ENCODE assay signal across 33 cellular contexts in genomic region chr5:140364472-140364765, GRCh38. TPM values are rescaled to one million over a fixed set of nuclear protein-coding genes. Genes with fewer than 3 reads are reported as not detected.
"Had no signal": no experiment of that assay in that cellular context is flagged by ENCODE, and none has a peak within 500 bp of the region (broad histone marks: within the 10 kb centered on the region; RNA-seq: fewer than 3 reads in every experiment).

No MANE protein-coding gene starts in this region.

- H3K4me1 ChIP-seq: breast epithelium had no signal

- H3K9me3 Mint-ChIP-seq: activated B cell treated with CpG ODN at 0.5 μM for 24 hours; activated CD4-positive, alpha-beta memory T cell treated with anti-CD3 and anti-CD28 coated beads, Interleukin-2, amount 10 ng/mL, durations not matched to agents 7 days and 5 days; activated CD4-positive, alpha-beta T cell treated with anti-CD3 and anti-CD28 coated beads, Interleukin-2, amount 10 ng/mL, durations not matched to agents 24 days and 14 days; activated naive CD4-positive, alpha-beta T cell treated with anti-CD3 and anti-CD28 coated beads, Interleukin-2, amount 10 ng/mL, durations not matched to agents 7 days and 5 days; activated naive CD4-positive, alpha-beta T cell treated with anti-CD3 and anti-CD28 coated beads, Interleukin-2, amount 50 U/mL, for 72 hours; activated naive CD8-positive, alpha-beta T cell treated with anti-CD3 and anti-CD28 coated beads, Interleukin-2, amount 10 ng/mL, durations not matched to agents 7 days and 5 days; activated T-cell treated with anti-CD3 and anti-CD28 coated beads, Interleukin-2, amount 50 U/mL, for 24 hours; activated T-cell treated with anti-CD3 and anti-CD28 coated beads, Interleukin-2, amount 50 U/mL, for 72 hours; brain; central memory CD8-positive, alpha-beta T cell; effector memory CD8-positive, alpha-beta T cell; T-cell; T-helper 1 cell treated with Interleukin-12 subunit alpha and Interleukin-12 subunit beta and Interleukin-4 antibody, amounts not matched to agents 30 μg/mL and 1 μg/mL, for 36 hours; T-helper 2 cell treated with Interferon-gamma antibody and Interleukin-4, amounts not matched to agents 5 μg/mL and 100 μg/mL, for 36 hours had no signal

- H3K27me3 Mint-ChIP-seq: activated B cell treated with CpG ODN at 0.5 μM for 24 hours; activated CD4-positive, alpha-beta memory T cell treated with anti-CD3 and anti-CD28 coated beads, Interleukin-2, amount 10 ng/mL, durations not matched to agents 7 days and 5 days; activated CD4-positive, alpha-beta T cell treated with anti-CD3 and anti-CD28 coated beads, Interleukin-2, amount 10 ng/mL, durations not matched to agents 24 days and 14 days; activated T-cell treated with anti-CD3 and anti-CD28 coated beads, Interleukin-2, amount 50 U/mL, for 24 hours; brain; central memory CD8-positive, alpha-beta T cell; effector memory CD8-positive, alpha-beta T cell; T-cell had no signal

- H3K27ac ChIP-seq: ascending aorta, breast epithelium, cardiac muscle cell, esophagus muscularis mucosa, gastroesophageal sphincter, heart right ventricle, WERI-Rb-1 had no signal

- H3K4me3 Mint-ChIP-seq: activated B cell treated with CpG ODN at 0.5 μM for 24 hours; activated CD4-positive, alpha-beta memory T cell treated with anti-CD3 and anti-CD28 coated beads, Interleukin-2, amount 10 ng/mL, durations not matched to agents 7 days and 5 days; activated CD4-positive, alpha-beta T cell treated with anti-CD3 and anti-CD28 coated beads, Interleukin-2, amount 10 ng/mL, durations not matched to agents 24 days and 14 days; activated naive CD4-positive, alpha-beta T cell treated with anti-CD3 and anti-CD28 coated beads, Interleukin-2, amount 10 ng/mL, durations not matched to agents 7 days and 5 days; activated naive CD8-positive, alpha-beta T cell treated with anti-CD3 and anti-CD28 coated beads, Interleukin-2, amount 10 ng/mL, durations not matched to agents 7 days and 5 days; activated T-cell treated with anti-CD3 and anti-CD28 coated beads, Interleukin-2, amount 50 U/mL, for 24 hours; effector memory CD8-positive, alpha-beta T cell; T-helper 1 cell treated with Interleukin-12 subunit alpha and Interleukin-12 subunit beta and Interleukin-4 antibody, amounts not matched to agents 30 μg/mL and 1 μg/mL, for 36 hours; T-helper 2 cell treated with Interferon-gamma antibody and Interleukin-4, amounts not matched to agents 5 μg/mL and 100 μg/mL, for 36 hours had no signal

- H3K36me3 Mint-ChIP-seq: activated naive CD4-positive, alpha-beta T cell treated with anti-CD3 and anti-CD28 coated beads, Interleukin-2, amount 10 ng/mL, durations not matched to agents 7 days and 5 days; activated naive CD4-positive, alpha-beta T cell treated with anti-CD3 and anti-CD28 coated beads, Interleukin-2, amount 50 U/mL, for 72 hours; activated naive CD8-positive, alpha-beta T cell treated with anti-CD3 and anti-CD28 coated beads, Interleukin-2, amount 10 ng/mL, durations not matched to agents 7 days and 5 days; brain; T-cell had no signal

- H3K27ac Mint-ChIP-seq: activated B cell treated with CpG ODN at 0.5 μM for 24 hours; activated CD4-positive, alpha-beta memory T cell treated with anti-CD3 and anti-CD28 coated beads, Interleukin-2, amount 10 ng/mL, durations not matched to agents 7 days and 5 days; activated CD4-positive, alpha-beta T cell treated with anti-CD3 and anti-CD28 coated beads, Interleukin-2, amount 10 ng/mL, durations not matched to agents 24 days and 14 days; activated naive CD4-positive, alpha-beta T cell treated with anti-CD3 and anti-CD28 coated beads, Interleukin-2, amount 10 ng/mL, durations not matched to agents 7 days and 5 days; activated naive CD4-positive, alpha-beta T cell treated with anti-CD3 and anti-CD28 coated beads, Interleukin-2, amount 50 U/mL, for 72 hours; activated naive CD8-positive, alpha-beta T cell treated with anti-CD3 and anti-CD28 coated beads, Interleukin-2, amount 10 ng/mL, durations not matched to agents 7 days and 5 days; activated T-cell treated with anti-CD3 and anti-CD28 coated beads, Interleukin-2, amount 50 U/mL, for 24 hours; activated T-cell treated with anti-CD3 and anti-CD28 coated beads, Interleukin-2, amount 50 U/mL, for 72 hours; brain; effector memory CD8-positive, alpha-beta T cell; T-cell; T-helper 1 cell treated with Interleukin-12 subunit alpha and Interleukin-12 subunit beta and Interleukin-4 antibody, amounts not matched to agents 30 μg/mL and 1 μg/mL, for 36 hours; T-helper 2 cell treated with Interferon-gamma antibody and Interleukin-4, amounts not matched to agents 5 μg/mL and 100 μg/mL, for 36 hours had no signal

- H3K27me3 ChIP-seq: ascending aorta, breast epithelium, esophagus muscularis mucosa, gastroesophageal sphincter, heart right ventricle had no signal

- H3K36me3 ChIP-seq: ascending aorta, breast epithelium, cardiac muscle cell, esophagus muscularis mucosa, gastroesophageal sphincter, heart right ventricle, WERI-Rb-1 had no signal

- ATAC-seq: activated CD4-positive, CD25-positive, alpha-beta regulatory T cell treated with anti-CD3 and anti-CD28 coated beads, Interleukin-2, amount 50 U/mL, for 24 hours; activated naive CD4-positive, alpha-beta T cell treated with anti-CD3 and anti-CD28 coated beads, Interleukin-2, amount 50 U/mL, for 72 hours; activated T-cell treated with anti-CD3 and anti-CD28 coated beads, Interleukin-2, amount 50 U/mL, for 72 hours; effector memory CD8-positive, alpha-beta T cell; gastroesophageal sphincter; T-cell had no signal

- H3K4me3 ChIP-seq: ascending aorta, breast epithelium, cardiac muscle cell, esophagus muscularis mucosa, gastroesophageal sphincter, heart right ventricle had no signal

- DNase-seq: activated B cell treated with CpG ODN at 0.5 μM for 24 hours; activated CD4-positive, alpha-beta memory T cell treated with anti-CD3 and anti-CD28 coated beads, Interleukin-2, amount 10 ng/mL, durations not matched to agents 7 days and 5 days; activated CD4-positive, alpha-beta T cell treated with anti-CD3 and anti-CD28 coated beads, Interleukin-2, amount 10 ng/mL, durations not matched to agents 24 days and 14 days; activated CD4-positive, alpha-beta T cell treated with anti-CD3 and anti-CD28 coated beads, Interleukin-2, amount 50 U/mL, for 4 hours; activated CD8-positive, alpha-beta memory T cell treated with anti-CD3 and anti-CD28 coated beads, Interleukin-2, amount 50 U/mL, for 48 hours; activated gamma-delta T cell; activated naive CD4-positive, alpha-beta T cell; activated naive CD4-positive, alpha-beta T cell treated with anti-CD3 and anti-CD28 coated beads, Interleukin-2, amount 10 ng/mL, durations not matched to agents 7 days and 5 days; activated naive CD8-positive, alpha-beta T cell treated with anti-CD3 and anti-CD28 coated beads, Interleukin-2, amount 10 ng/mL, durations not matched to agents 7 days and 5 days; activated T-cell treated with anti-CD3 and anti-CD28 coated beads for 4 hours; activated T-cell treated with anti-CD3 and anti-CD28 coated beads, Interleukin-2, amount 50 U/mL, for 24 hours; activated T-cell treated with anti-CD3 and anti-CD28 coated beads, Interleukin-2, amount 50 U/mL, for 72 hours; cortex of kidney; dermis blood vessel endothelial cell; effector CD4-positive, alpha-beta T cell; effector memory CD8-positive, alpha-beta T cell; erythroblast; foreskin melanocyte; heart right ventricle; T-cell; T1000; WERI-Rb-1 had no signal

- H3K9me3 ChIP-seq: ascending aorta, breast epithelium, esophagus muscularis mucosa, gastroesophageal sphincter, heart right ventricle had no signal

RNA-seq across cellular contexts. Expression of gene SLC4A9, which starts 4.4 kb away (rescaled TPM):
- total RNA-seq: activated B cell treated with CpG ODN at 0.5 μM for 24 hours; activated CD4-positive, alpha-beta T cell treated with anti-CD3 and anti-CD28 coated beads, Interleukin-2, amount 10 ng/mL, durations not matched to agents 24 days and 14 days; ascending aorta; breast epithelium; cardiac muscle cell; dermis blood vessel endothelial cell; esophagus muscularis mucosa; gastroesophageal sphincter had no signal
- polyA plus RNA-seq: cardiac muscle cell had no signal
